In the genomic region with DNA sequence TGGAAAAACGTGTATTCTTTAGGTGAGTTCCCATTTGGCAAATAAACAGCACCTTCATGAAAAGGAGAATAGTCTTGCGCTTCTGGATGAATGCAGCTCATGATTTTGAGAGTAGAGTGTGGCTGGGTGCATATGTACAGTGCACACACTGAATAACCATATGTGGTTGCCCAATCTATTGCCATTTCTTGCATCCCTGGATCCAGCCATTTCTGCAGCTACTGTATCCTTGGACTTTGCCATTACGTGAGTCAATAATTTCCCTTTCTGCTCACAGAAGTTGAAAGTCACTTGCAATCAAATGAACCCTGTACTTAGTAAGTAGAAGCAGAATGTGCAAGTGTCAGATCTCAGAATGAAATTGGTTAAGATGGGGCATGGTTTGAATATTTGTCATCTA, we compare ENCODE assay signal across 16 cellular contexts.
DNase-seq lines count a peak whose midpoint lies in the region; ATAC-seq, FAIRE-seq and TF ChIP-seq lines count a peak whose summit lies in the region.
"Had no signal": no experiment of that assay in that cellular context is flagged by ENCODE, and none has a peak within 500 bp of the region (broad histone marks: within the 10 kb centered on the region; RNA-seq: fewer than 3 reads in every experiment).

No MANE protein-coding gene starts in this region.

- 3% methylated on average over 3 of the region's 3 CpGs for WGBS in HepG2 (ENCODE audit: low lambda C conversion rate)
- 52 to 73% (median 61%) methylated on average over 3 of the region's 3 CpGs for WGBS in small intestine, 3 donors

- CTCF ChIA-PET in HepG2 (lab: Yijun Ruan, JAX; ENCODE audit: low intra/inter-chr PET ratio, low total read pairs) = no interaction called here

- H3K4me3 Mint-ChIP-seq in activated T-helper 2 cell treated with anti-CD3 and anti-CD28 coated beads, Interferon-gamma antibody, Interleukin-2, Interleukin-4, amounts not matched to agents 10 μg/mL and 5 μg/mL and 100 μg/mL, durations not matched to agents 14 hours and 24 hours and 36 hours (ENCODE audit: low read depth) = no peak overlapping the region
- H3K4me3 Mint-ChIP-seq: CD4-positive, alpha-beta memory T cell had no signal

- FAIRE-seq in HepG2 (lab: Jason Lieb, UNC) (no peak), small intestine (lab: Jason Lieb, UNC) (no peak)
- FAIRE-seq: GM19239, H1 had no signal

- H3K27me3 ChIP-seq in HepG2 (ENCODE audit: control insufficient read depth in 1 of 2, insufficient read depth in 2 of 2, low read length in 2 of 2) (no peaks in the 10 kb centered on the region; a peak in 1 of 5 replicates), small intestine (ENCODE audit: control insufficient read depth in 2 of 2, insufficient read depth in 2 of 2, low read length in 2 of 2) (no peaks in the 10 kb centered on the region)

- no peak overlapping the region for H3K4me2 ChIP-seq in HepG2 (ENCODE audit: low read depth, low read length)

- no peaks in the 10 kb centered on the region for H3K79me2 ChIP-seq in HepG2 (ENCODE audit: insufficient read depth, low read length)

- peak; percentile 83 to 87 for DNase-seq in NCI-H1930 (lab: John Stamatoyannopoulos, UW)
- peak; percentile 82 for DNase-seq in NCI-H748 treated with DMSO at 0.1 percent for 48 hours (lab: John Stamatoyannopoulos, UW)
- peak; percentile 39 for DNase-seq in HepG2 (ENCODE audit: low spot score)
- DNase-seq in small intestine = no peak
- DNase-seq in activated T-helper 2 cell treated with anti-CD3 and anti-CD28 coated beads, Interferon-gamma antibody, Interleukin-2, Interleukin-4, amounts not matched to agents 10 μg/mL and 5 μg/mL and 100 μg/mL, durations not matched to agents 14 hours and 24 hours and 36 hours (ENCODE audit: low spot score) = no peak
- DNase-seq in COR-L47 (lab: John Stamatoyannopoulos, UW) = no peak
- DNase-seq: C1 segment of cervical spinal cord; Caco-2; CD4-positive, alpha-beta memory T cell; DMS153; DND-41; GM23248; H7; HCEC 1CT had no signal

- H3K4me1 ChIP-seq in HepG2 (ENCODE audit: insufficient read depth, low read length) = peaks cover 14% of the 10 kb centered on the region
- no peaks in the 10 kb centered on the region for H3K4me1 ChIP-seq in small intestine (ENCODE audit: control insufficient read depth in 2 of 2, insufficient read depth in 1 of 2, low read depth in 1 of 2, low read length in 1 of 2)
- H3K4me1 ChIP-seq: Caco-2 had no signal

- H2AFZ ChIP-seq in HepG2 (ENCODE audit: low read length) = no peak overlapping the region
- H2AFZ ChIP-seq: GM23248 had no signal

- TF ChIP-seq RAD21 in HepG2 (CRISPR knock-in tag; IDR thresholded peaks at IDR 0.05) = no peak

- H3K9me3 Mint-ChIP-seq in activated T-helper 2 cell treated with anti-CD3 and anti-CD28 coated beads, Interferon-gamma antibody, Interleukin-2, Interleukin-4, amounts not matched to agents 10 μg/mL and 5 μg/mL and 100 μg/mL, durations not matched to agents 14 hours and 24 hours and 36 hours = no peaks in the 10 kb centered on the region
- H3K9me3 Mint-ChIP-seq: CD4-positive, alpha-beta memory T cell had no signal

- H3K9me3 ChIP-seq in HepG2 (ENCODE audit: low read length) = peaks cover 8% of the 10 kb centered on the region
- H3K9me3 ChIP-seq in small intestine (ENCODE audit: control insufficient read depth, low read depth) = no peaks in the 10 kb centered on the region
- H3K9me3 ChIP-seq: Caco-2 had no signal

- H3K27ac Mint-ChIP-seq in activated T-helper 2 cell treated with anti-CD3 and anti-CD28 coated beads, Interferon-gamma antibody, Interleukin-2, Interleukin-4, amounts not matched to agents 10 μg/mL and 5 μg/mL and 100 μg/mL, durations not matched to agents 14 hours and 24 hours and 36 hours = no peak overlapping the region
- H3K27ac Mint-ChIP-seq: CD4-positive, alpha-beta memory T cell had no signal

- no peak overlapping the region for H3K27ac ChIP-seq in HepG2 (ENCODE audit: extremely low read length, insufficient read depth, low read length)
- no peak overlapping the region for H3K27ac ChIP-seq in small intestine (ENCODE audit: low read depth in 1 of 2, low read length in 1 of 2)
- H3K27ac ChIP-seq: GM23248 had no signal

- H3K4me1 Mint-ChIP-seq in activated T-helper 2 cell treated with anti-CD3 and anti-CD28 coated beads, Interferon-gamma antibody, Interleukin-2, Interleukin-4, amounts not matched to agents 10 μg/mL and 5 μg/mL and 100 μg/mL, durations not matched to agents 14 hours and 24 hours and 36 hours (ENCODE audit: low read depth) = no peaks in the 10 kb centered on the region
- H3K4me1 Mint-ChIP-seq: CD4-positive, alpha-beta memory T cell had no signal

- ATAC-seq in HepG2 = peak; percentile 100

- TF ChIP-seq EP300 in HepG2 (IDR thresholded peaks at IDR 0.05; ENCODE audit: low read depth in 2 of 2, low read length in 2 of 2) = peak in 1 of 2 experiments; percentile 62; a peak in 1 of 4 replicates
- TF ChIP-seq EP300 in HepG2 (CRISPR knock-in tag; IDR thresholded peaks at IDR 0.05; ENCODE audit: borderline replicate concordance) = no peak

- in situ Hi-C loops in HepG2 (cut with HindIII; ENCODE audit: extremely low pct_ligation_motif_present, low pct_unique_long_range_greater_than_20kb) = loop anchor here (25.0 kb wide), 1 partner anchor 95 kb away; no protein-coding TSS in a partner anchor

- H3K36me3 Mint-ChIP-seq in activated T-helper 2 cell treated with anti-CD3 and anti-CD28 coated beads, Interferon-gamma antibody, Interleukin-2, Interleukin-4, amounts not matched to agents 10 μg/mL and 5 μg/mL and 100 μg/mL, durations not matched to agents 14 hours and 24 hours and 36 hours (ENCODE audit: low read depth) = no peaks in the 10 kb centered on the region
- H3K36me3 Mint-ChIP-seq: CD4-positive, alpha-beta memory T cell had no signal

- no TSS peak for BruUV-seq in HepG2 (replicated peaks; lab: Mats Ljungman, UMichigan)

- H3K36me3 ChIP-seq in HepG2 (replicated peaks in 1 of 2; ENCODE audit: control insufficient read depth in 1 of 2, insufficient read depth in 2 of 2, low read length in 2 of 2) (no peaks in the 10 kb centered on the region), small intestine (ENCODE audit: control insufficient read depth in 2 of 2, insufficient read depth in 2 of 2, low read length in 2 of 2) (no peaks in the 10 kb centered on the region)

- TF ChIP-seq POLR2A in HepG2 (IDR thresholded peaks at IDR 0.05; ENCODE audit: insufficient read depth in 1 of 2, low read depth in 2 of 2, low read length in 2 of 2) = no peak

- H3K9ac ChIP-seq in HepG2 (ENCODE audit: insufficient read depth, low read depth, low read length) = no peak overlapping the region
- H3K9ac ChIP-seq: GM23248 had no signal

- POLR2A ChIA-PET in HepG2 (lab: Yijun Ruan, JAX) = no interaction called here

- TF ChIP-seq CTCF in HepG2 (CRISPR knock-in tag; IDR thresholded peaks at IDR 0.05) = no peak

- H4K20me1 ChIP-seq in HepG2 (ENCODE audit: insufficient read depth, low read length) = no peaks in the 10 kb centered on the region

- intact Hi-C loops in HepG2 (cut with micrococcal nuclease; ENCODE audit: unreplicated experiment) = no loop called here
- intact Hi-C loops in activated T-helper 2 cell treated with anti-CD3 and anti-CD28 coated beads, Interferon-gamma antibody, Interleukin-2, Interleukin-4, amounts not matched to agents 10 μg/mL and 5 μg/mL and 100 μg/mL, durations not matched to agents 14 hours and 24 hours and 36 hours (cut with micrococcal nuclease) = no loop called here

- H3K4me3 ChIP-seq in HepG2 (replicated peaks in 1 of 3; ENCODE audit: insufficient read depth in 1 of 3, low read depth in 2 of 3, low read length in 3 of 3) (no peak overlapping the region), small intestine (ENCODE audit: low read depth in 1 of 2, low read length in 2 of 2) (no peak overlapping the region)
- H3K4me3 ChIP-seq: GM23248 had no signal

- H3K27me3 Mint-ChIP-seq in activated T-helper 2 cell treated with anti-CD3 and anti-CD28 coated beads, Interferon-gamma antibody, Interleukin-2, Interleukin-4, amounts not matched to agents 10 μg/mL and 5 μg/mL and 100 μg/mL, durations not matched to agents 14 hours and 24 hours and 36 hours (ENCODE audit: low read depth) = no peaks in the 10 kb centered on the region
- H3K27me3 Mint-ChIP-seq: CD4-positive, alpha-beta memory T cell had no signal

TF ChIP-seq in HepG2, 621 proteins besides CTCF, POLR2A, EP300 and RAD21 (continues in another document):
- TF ChIP-seq, protein P1, sequence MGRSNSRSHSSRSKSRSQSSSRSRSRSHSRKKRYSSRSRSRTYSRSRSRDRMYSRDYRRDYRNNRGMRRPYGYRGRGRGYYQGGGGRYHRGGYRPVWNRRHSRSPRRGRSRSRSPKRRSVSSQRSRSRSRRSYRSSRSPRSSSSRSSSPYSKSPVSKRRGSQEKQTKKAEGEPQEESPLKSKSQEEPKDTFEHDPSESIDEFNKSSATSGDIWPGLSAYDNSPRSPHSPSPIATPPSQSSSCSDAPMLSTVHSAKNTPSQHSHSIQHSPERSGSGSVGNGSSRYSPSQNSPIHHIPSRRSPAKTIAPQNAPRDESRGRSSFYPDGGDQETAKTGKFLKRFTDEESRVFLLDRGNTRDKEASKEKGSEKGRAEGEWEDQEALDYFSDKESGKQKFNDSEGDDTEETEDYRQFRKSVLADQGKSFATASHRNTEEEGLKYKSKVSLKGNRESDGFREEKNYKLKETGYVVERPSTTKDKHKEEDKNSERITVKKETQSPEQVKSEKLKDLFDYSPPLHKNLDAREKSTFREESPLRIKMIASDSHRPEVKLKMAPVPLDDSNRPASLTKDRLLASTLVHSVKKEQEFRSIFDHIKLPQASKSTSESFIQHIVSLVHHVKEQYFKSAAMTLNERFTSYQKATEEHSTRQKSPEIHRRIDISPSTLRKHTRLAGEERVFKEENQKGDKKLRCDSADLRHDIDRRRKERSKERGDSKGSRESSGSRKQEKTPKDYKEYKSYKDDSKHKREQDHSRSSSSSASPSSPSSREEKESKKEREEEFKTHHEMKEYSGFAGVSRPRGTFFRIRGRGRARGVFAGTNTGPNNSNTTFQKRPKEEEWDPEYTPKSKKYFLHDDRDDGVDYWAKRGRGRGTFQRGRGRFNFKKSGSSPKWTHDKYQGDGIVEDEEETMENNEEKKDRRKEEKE (IDR thresholded peaks at IDR 0.05) = no peak
- TF ChIP-seq, protein P2, sequence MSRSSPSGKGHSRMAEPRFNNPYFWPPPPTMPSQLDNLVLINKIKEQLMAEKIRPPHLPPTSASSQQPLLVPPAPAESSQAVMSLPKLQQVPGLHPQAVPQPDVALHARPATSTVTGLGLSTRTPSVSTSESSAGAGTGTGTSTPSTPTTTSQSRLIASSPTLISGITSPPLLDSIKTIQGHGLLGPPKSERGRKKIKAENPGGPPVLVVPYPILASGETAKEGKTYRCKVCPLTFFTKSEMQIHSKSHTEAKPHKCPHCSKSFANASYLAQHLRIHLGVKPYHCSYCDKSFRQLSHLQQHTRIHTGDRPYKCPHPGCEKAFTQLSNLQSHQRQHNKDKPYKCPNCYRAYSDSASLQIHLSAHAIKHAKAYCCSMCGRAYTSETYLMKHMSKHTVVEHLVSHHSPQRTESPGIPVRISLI (CRISPR knock-in tag; IDR thresholded peaks at IDR 0.05; ENCODE audit: borderline replicate concordance) = no peak
- TF ChIP-seq ZNF350 (CRISPR knock-in tag; IDR thresholded peaks at IDR 0.05; ENCODE audit: borderline replicate concordance, low read depth) (no peak), ZNF160 (CRISPR knock-in tag; IDR thresholded peaks at IDR 0.05) (no peak), ZNF496 (CRISPR knock-in tag; IDR thresholded peaks at IDR 0.05; ENCODE audit: insufficient replicate concordance) (no peak)

Comparison
In these comparisons a context has a peak if more than half of its experiments do, and no peak if none do; other contexts are left out.
1. DNase-seq: peak in NCI-H1930 (2 of 2), NCI-H748 treated with DMSO at 0.1 percent for 48 hours (single experiment) and HepG2 (single experiment); none in small intestine (single experiment), activated T-helper 2 cell treated with anti-CD3 and anti-CD28 coated beads, Interferon-gamma antibody, Interleukin-2, Interleukin-4, amounts not matched to agents 10 μg/mL and 5 μg/mL and 100 μg/mL, durations not matched to agents 14 hours and 24 hours and 36 hours (single experiment) and COR-L47 (single experiment).